ENCODE assay signal across 1 cellular context in genomic region chr4:52721968-52722814, GRCh38.
A peak's percentile ranks its signal among the peaks of the same experiment; 100 is the strongest.
TF ChIP-seq lines count a peak whose summit lies in the region.

No MANE protein-coding gene starts in this region.

TF ChIP-seq in H1, 55 proteins besides CTCF, POLR2A, EP300 and RAD21 (continued from another document):
- TF ChIP-seq SIX5 (IDR thresholded peaks at IDR 0.05; ENCODE audit: low read depth, low read length): no peak
- no peak for TF ChIP-seq ATF2 (IDR thresholded peaks at IDR 0.05; ENCODE audit: low read length)
- peak; percentile 64 for TF ChIP-seq PHF8 (conservative IDR thresholded peaks at IDR 0.05; ENCODE audit: low read depth, low read length)
- no peak for TF ChIP-seq TEAD4 (IDR thresholded peaks at IDR 0.05; ENCODE audit: low read depth, low read length)
- TF ChIP-seq CREB1 (IDR thresholded peaks at IDR 0.05): no peak
- no peak for TF ChIP-seq HDAC6 (IDR thresholded peaks at IDR 0.05; ENCODE audit: low read depth, low read length)
- TF ChIP-seq SRF (IDR thresholded peaks at IDR 0.05; ENCODE audit: low read depth, low read length): no peak
- TF ChIP-seq KDM5A (IDR thresholded peaks at IDR 0.05; ENCODE audit: low read length): no peak
- TF ChIP-seq JUN (IDR thresholded peaks at IDR 0.05; ENCODE audit: low read depth, low read length): no peak
- TF ChIP-seq ASH2L (IDR thresholded peaks at IDR 0.05; ENCODE audit: low read length): peak; percentile 31
- no peak for TF ChIP-seq YY1 (IDR thresholded peaks at IDR 0.05; ENCODE audit: low read depth, low read length)
- TF ChIP-seq, protein P1, sequence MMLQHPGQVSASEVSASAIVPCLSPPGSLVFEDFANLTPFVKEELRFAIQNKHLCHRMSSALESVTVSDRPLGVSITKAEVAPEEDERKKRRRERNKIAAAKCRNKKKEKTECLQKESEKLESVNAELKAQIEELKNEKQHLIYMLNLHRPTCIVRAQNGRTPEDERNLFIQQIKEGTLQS (IDR thresholded peaks at IDR 0.05; ENCODE audit: insufficient read depth, low read depth, low read length): no peak
- no peak for TF ChIP-seq ZNF274 (IDR thresholded peaks at IDR 0.05; ENCODE audit: borderline replicate concordance, extremely low read depth, low read length)
- no peak for TF ChIP-seq NANOG (IDR thresholded peaks at IDR 0.05; ENCODE audit: insufficient read depth, low read depth, low read length, poor library complexity, severe bottlenecking)
- no peak for TF ChIP-seq SUZ12 (IDR thresholded peaks at IDR 0.05; ENCODE audit: low read length)
- peak; percentile 93 for TF ChIP-seq TAF7 (optimal IDR thresholded peaks at IDR 0.05; ENCODE audit: borderline replicate concordance, low read depth, low read length)
- TF ChIP-seq HDAC2 (IDR thresholded peaks at IDR 0.05; ENCODE audit: borderline replicate concordance in 1 of 2, low read depth in 2 of 2, low read length in 2 of 2): no peak
- TF ChIP-seq POU5F1 (IDR thresholded peaks at IDR 0.05; ENCODE audit: low read depth, low read length): no peak
- TF ChIP-seq CHD7 (IDR thresholded peaks at IDR 0.05; ENCODE audit: insufficient replicate concordance, low read length): no peak
- no peak for TF ChIP-seq JUND (IDR thresholded peaks at IDR 0.05; ENCODE audit: low read length)
- TF ChIP-seq SP1 (IDR thresholded peaks at IDR 0.05; ENCODE audit: low read depth, low read length): peak; percentile 94
- no peak for TF ChIP-seq BACH1 (IDR thresholded peaks at IDR 0.05; ENCODE audit: low read length)
- TF ChIP-seq RFX5 (IDR thresholded peaks at IDR 0.05; ENCODE audit: borderline replicate concordance, low read depth, low read length): no peak
- TF ChIP-seq USF2 (IDR thresholded peaks at IDR 0.05; ENCODE audit: low read length): 0 out of 2 replicates have a peak, but pooled peaks have one; percentile 12
- no peak for TF ChIP-seq CBX5 (IDR thresholded peaks at IDR 0.05; ENCODE audit: low read depth, low read length)
- no peak for TF ChIP-seq SAP30 (IDR thresholded peaks at IDR 0.05; ENCODE audit: insufficient read depth, insufficient replicate concordance, low read length)
- TF ChIP-seq FOSL1 (IDR thresholded peaks at IDR 0.05; ENCODE audit: insufficient read depth, low read depth, low read length): no peak
- TF ChIP-seq EZH2 (IDR thresholded peaks at IDR 0.05; ENCODE audit: low read depth, low read length, severe bottlenecking): no peak
- TF ChIP-seq, protein P2, sequence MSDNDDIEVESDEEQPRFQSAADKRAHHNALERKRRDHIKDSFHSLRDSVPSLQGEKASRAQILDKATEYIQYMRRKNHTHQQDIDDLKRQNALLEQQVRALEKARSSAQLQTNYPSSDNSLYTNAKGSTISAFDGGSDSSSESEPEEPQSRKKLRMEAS (IDR thresholded peaks at IDR 0.05): peak; percentile 72
- no peak for TF ChIP-seq TCF12 (IDR thresholded peaks at IDR 0.05; ENCODE audit: low read depth, low read length)
- TF ChIP-seq CHD2 (IDR thresholded peaks at IDR 0.05; ENCODE audit: low read length): peak; percentile 96
- peak; percentile 62; the same call in 1 of the 2 replicates for TF ChIP-seq RBBP5 (IDR thresholded peaks at IDR 0.05; ENCODE audit: borderline replicate concordance, low read depth, low read length)
- TF ChIP-seq GABPA (IDR thresholded peaks at IDR 0.05; ENCODE audit: borderline replicate concordance, insufficient read depth, low read length): no peak
- no peak for TF ChIP-seq SIRT6 (IDR thresholded peaks at IDR 0.05; ENCODE audit: low read length)
- TF ChIP-seq RXRA (IDR thresholded peaks at IDR 0.05; ENCODE audit: insufficient read depth, low read depth, low read length): no peak
- TF ChIP-seq SIN3A (conservative IDR thresholded peaks at IDR 0.05 in 1 of 2, IDR thresholded peaks at IDR 0.05 in 1 of 2; ENCODE audit: low read depth in 1 of 2, low read length in 2 of 2): no peak; a peak in 1 of 4 replicates
- peak; percentile 96 for TF ChIP-seq TBP (IDR thresholded peaks at IDR 0.05; ENCODE audit: low read depth, low read length)
- peak; percentile 51 for TF ChIP-seq KDM4A (IDR thresholded peaks at IDR 0.05; ENCODE audit: low read depth, low read length, severe bottlenecking)
- TF ChIP-seq CTBP2 (IDR thresholded peaks at IDR 0.05; ENCODE audit: borderline replicate concordance, insufficient read depth, insufficient read length, low read length): no peak
- peak; percentile 98 for TF ChIP-seq POLR2AphosphoS5 (IDR thresholded peaks at IDR 0.05; ENCODE audit: low read depth, low read length)
- no peak for TF ChIP-seq CHD1 (IDR thresholded peaks at IDR 0.05; ENCODE audit: low read depth, low read length)
- TF ChIP-seq EGR1 (IDR thresholded peaks at IDR 0.05; ENCODE audit: borderline replicate concordance, low read depth, low read length): 0 out of 2 replicates have a peak, but pooled peaks have one; percentile 5
- TF ChIP-seq BCL11A (IDR thresholded peaks at IDR 0.05; ENCODE audit: low read depth in 2 of 2, low read length in 2 of 2): no peak
